ENCODE assay signal across 18 cellular contexts in the genomic region with DNA sequence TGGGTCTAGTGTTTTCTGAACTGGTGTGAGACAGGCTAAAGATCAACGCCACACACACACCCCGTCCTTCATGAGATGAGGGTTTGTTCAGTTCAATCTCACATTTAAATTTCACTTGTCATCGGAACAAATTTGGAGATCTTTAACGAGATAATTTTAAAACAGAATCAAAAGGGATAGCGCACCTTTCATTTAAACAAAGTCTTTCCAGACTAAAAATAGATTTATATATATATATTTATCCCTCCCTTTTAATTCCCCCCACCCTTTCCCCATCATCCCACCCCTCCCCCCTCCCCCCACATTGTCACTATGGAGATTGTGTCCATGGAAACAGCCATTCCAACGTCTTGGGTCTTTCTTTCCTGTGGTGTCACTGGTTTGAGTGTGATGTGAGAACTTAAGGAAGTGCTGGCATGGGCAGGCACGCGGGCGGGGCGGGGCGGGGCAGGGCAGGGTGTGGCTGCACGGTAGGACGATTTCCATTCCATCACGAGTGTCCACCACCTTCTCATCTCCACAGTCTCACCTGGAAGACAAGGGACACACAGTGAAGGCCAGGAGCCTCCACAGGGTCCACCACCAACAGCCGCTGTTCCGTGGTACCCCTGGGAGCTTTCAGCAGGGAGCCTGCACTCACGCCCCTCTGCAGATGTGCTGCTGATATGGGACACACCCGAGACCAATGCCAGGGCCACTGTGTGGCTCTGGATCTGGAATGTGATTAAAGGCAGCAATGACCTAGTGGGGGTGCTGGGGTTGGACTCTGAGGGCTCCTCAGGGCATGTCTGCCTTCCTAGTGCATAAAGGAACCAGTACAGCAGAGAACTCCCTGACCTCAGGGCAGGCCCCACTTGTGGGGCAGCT. TPM values are rescaled to one million over a fixed set of nuclear protein-coding genes. Genes with fewer than 3 reads are reported as not detected.
DNase-seq lines count a peak whose midpoint lies in the region; ATAC-seq and TF ChIP-seq lines count a peak whose summit lies in the region.
"Had no signal": no experiment of that assay in that cellular context is flagged by ENCODE, and none has a peak within 500 bp of the region (broad histone marks: within the 10 kb centered on the region; RNA-seq: fewer than 3 reads in every experiment).

No MANE protein-coding gene starts in this region.

- peaks cover 31% of the 10 kb centered on the region for H3K36me3 Mint-ChIP-seq in MCF 10A (ENCODE audit: insufficient read depth, unreplicated experiment)
- H3K36me3 Mint-ChIP-seq in activated CD8-positive, alpha-beta T cell treated with anti-CD3 and anti-CD28 coated beads, Interleukin-2, amount 10 ng/mL, durations not matched to agents 7 days and 5 days (ENCODE audit: low read depth), result peaks cover 17% of the 10 kb centered on the region

- H3K9me3 ChIP-seq in breast epithelium (no peaks in the 10 kb centered on the region), vagina (no peaks in the 10 kb centered on the region)
- no peaks in the 10 kb centered on the region for H3K9me3 ChIP-seq in effector memory CD4-positive, alpha-beta T cell (ENCODE audit: control insufficient read depth, low read length)
- H3K9me3 ChIP-seq: gastroesophageal sphincter had no signal

- ATAC-seq in activated CD8-positive, alpha-beta T cell treated with anti-CD3 and anti-CD28 coated beads, Interleukin-2, amount 10 ng/mL, durations not matched to agents 7 days and 5 days, result no peak
- ATAC-seq in left colon (peak; percentile 85), HG03439 (IDR thresholded peaks at IDR 0.05; ENCODE audit: unreplicated experiment) (no peak), GM18873 (IDR thresholded peaks at IDR 0.05; ENCODE audit: low FRiP score, unreplicated experiment) (no peak)
- ATAC-seq: activated naive CD8-positive, alpha-beta T cell treated with anti-CD3 and anti-CD28 coated beads, Interleukin-2, amount 50 U/mL, for 24 hours; gastroesophageal sphincter; WTC11 had no signal

- H3K27ac Mint-ChIP-seq in MCF 10A (ENCODE audit: low read depth, unreplicated experiment), result no peak overlapping the region
- H3K27ac Mint-ChIP-seq in activated CD8-positive, alpha-beta T cell treated with anti-CD3 and anti-CD28 coated beads, Interleukin-2, amount 10 ng/mL, durations not matched to agents 7 days and 5 days, result peak overlapping the region; percentile 39
- H3K27ac Mint-ChIP-seq: activated naive CD8-positive, alpha-beta T cell treated with anti-CD3 and anti-CD28 coated beads, Interleukin-2, amount 50 U/mL, for 24 hours; CD4-positive, CD25-positive, alpha-beta regulatory T cell; dendritic cell treated with granulocyte-macrophage colony-stimulating factor and Interleukin-4, amounts not matched to agents 40 ng/mL and 50 ng/mL, for 4 days; WTC11 had no signal

- CTCF ChIA-PET in MCF 10A (lab: Yijun Ruan, JAX), result no interaction called here
- CTCF ChIA-PET in activated CD8-positive, alpha-beta T cell treated with anti-CD3 and anti-CD28 coated beads, Interleukin-2, amount 10 ng/mL, durations not matched to agents 7 days and 5 days (lab: Charles Lee), result no interaction called here

- POLR2A ChIA-PET in MCF 10A (lab: Yijun Ruan, JAX), result no interaction called here
- POLR2A ChIA-PET in activated CD8-positive, alpha-beta T cell treated with anti-CD3 and anti-CD28 coated beads, Interleukin-2, amount 10 ng/mL, durations not matched to agents 7 days and 5 days (lab: Charles Lee), result no interaction called here

- H3K4me3 ChIP-seq in breast epithelium (no peak overlapping the region), vagina (no peak overlapping the region)
- no peak overlapping the region for H3K4me3 ChIP-seq in effector memory CD4-positive, alpha-beta T cell (ENCODE audit: insufficient read depth, low read depth, low read length, poor library complexity, severe bottlenecking)
- H3K4me3 ChIP-seq: gastroesophageal sphincter had no signal

- DNase-seq in MCF 10A (ENCODE audit: unreplicated experiment) (peak; percentile 14), breast epithelium (ENCODE audit: low spot score in 2 of 2) (no peak), left colon (peak in 1 of 2 donors; percentile 49), vagina (ENCODE audit: extremely low spot score in 2 of 2) (no peak)
- no peak for DNase-seq in activated CD8-positive, alpha-beta T cell treated with anti-CD3 and anti-CD28 coated beads, Interleukin-2, amount 10 ng/mL, durations not matched to agents 7 days and 5 days
- DNase-seq in effector memory CD4-positive, alpha-beta T cell, result no peak
- DNase-seq: activated naive CD8-positive, alpha-beta T cell treated with anti-CD3 and anti-CD28 coated beads, Interleukin-2, amount 50 U/mL, for 24 hours; brain microvascular endothelial cell; CD4-positive, CD25-positive, alpha-beta regulatory T cell; NCI-H1417 treated with DMSO at 0.1 percent for 48 hours; NCI-H2171; OCI-M1; substantia nigra had no signal

- H3K27me3 ChIP-seq in breast epithelium (no peaks in the 10 kb centered on the region), vagina (no peaks in the 10 kb centered on the region)
- no peaks in the 10 kb centered on the region for H3K27me3 ChIP-seq in effector memory CD4-positive, alpha-beta T cell (replicated peaks; ENCODE audit: control insufficient read depth, insufficient read depth, low read length, poor library complexity, severe bottlenecking)
- H3K27me3 ChIP-seq: brain microvascular endothelial cell, gastroesophageal sphincter had no signal

- TF ChIP-seq CTCF in MCF 10A (IDR thresholded peaks at IDR 0.05; ENCODE audit: unreplicated experiment), result no peak
- no peak for TF ChIP-seq CTCF in breast epithelium (IDR thresholded peaks at IDR 0.05)
- TF ChIP-seq CTCF in vagina (IDR thresholded peaks at IDR 0.05), result no peak

- BruUV-seq in MCF 10A (replicated peaks; lab: Mats Ljungman, UMichigan), result no TSS peak

- H3K9me3 Mint-ChIP-seq in MCF 10A (ENCODE audit: unreplicated experiment), result no peaks in the 10 kb centered on the region
- H3K9me3 Mint-ChIP-seq in activated CD8-positive, alpha-beta T cell treated with anti-CD3 and anti-CD28 coated beads, Interleukin-2, amount 10 ng/mL, durations not matched to agents 7 days and 5 days (ENCODE audit: insufficient read depth), result no peaks in the 10 kb centered on the region
- H3K9me3 Mint-ChIP-seq: activated naive CD8-positive, alpha-beta T cell treated with anti-CD3 and anti-CD28 coated beads, Interleukin-2, amount 50 U/mL, for 24 hours; CD4-positive, CD25-positive, alpha-beta regulatory T cell; dendritic cell treated with granulocyte-macrophage colony-stimulating factor and Interleukin-4, amounts not matched to agents 40 ng/mL and 50 ng/mL, for 4 days; WTC11 had no signal

- H3K4me3 Mint-ChIP-seq in MCF 10A (ENCODE audit: unreplicated experiment), result no peak overlapping the region
- no peak overlapping the region for H3K4me3 Mint-ChIP-seq in activated CD8-positive, alpha-beta T cell treated with anti-CD3 and anti-CD28 coated beads, Interleukin-2, amount 10 ng/mL, durations not matched to agents 7 days and 5 days
- H3K4me3 Mint-ChIP-seq: activated naive CD8-positive, alpha-beta T cell treated with anti-CD3 and anti-CD28 coated beads, Interleukin-2, amount 50 U/mL, for 24 hours; CD4-positive, CD25-positive, alpha-beta regulatory T cell; dendritic cell treated with granulocyte-macrophage colony-stimulating factor and Interleukin-4, amounts not matched to agents 40 ng/mL and 50 ng/mL, for 4 days; WTC11 had no signal

- H3K4me1 ChIP-seq in breast epithelium (no peaks in the 10 kb centered on the region), vagina (peaks cover 11% of the 10 kb centered on the region)
- H3K4me1 ChIP-seq in effector memory CD4-positive, alpha-beta T cell (ENCODE audit: control insufficient read depth, insufficient read depth, low read length, poor library complexity, severe bottlenecking), result no peaks in the 10 kb centered on the region
- H3K4me1 ChIP-seq: gastroesophageal sphincter had no signal

- no peaks in the 10 kb centered on the region for H3K27me3 Mint-ChIP-seq in MCF 10A (ENCODE audit: insufficient read depth, unreplicated experiment)
- H3K27me3 Mint-ChIP-seq in activated CD8-positive, alpha-beta T cell treated with anti-CD3 and anti-CD28 coated beads, Interleukin-2, amount 10 ng/mL, durations not matched to agents 7 days and 5 days (ENCODE audit: low read depth), result no peaks in the 10 kb centered on the region
- H3K27me3 Mint-ChIP-seq: activated naive CD8-positive, alpha-beta T cell treated with anti-CD3 and anti-CD28 coated beads, Interleukin-2, amount 50 U/mL, for 24 hours; CD4-positive, CD25-positive, alpha-beta regulatory T cell; dendritic cell treated with granulocyte-macrophage colony-stimulating factor and Interleukin-4, amounts not matched to agents 40 ng/mL and 50 ng/mL, for 4 days had no signal

- TF ChIP-seq POLR2A in breast epithelium (IDR thresholded peaks at IDR 0.05), result no peak
- no peak for TF ChIP-seq POLR2A in vagina (IDR thresholded peaks at IDR 0.05)

- H3K4me1 Mint-ChIP-seq in MCF 10A (ENCODE audit: insufficient read depth, unreplicated experiment), result peaks cover 12% of the 10 kb centered on the region
- H3K4me1 Mint-ChIP-seq in activated CD8-positive, alpha-beta T cell treated with anti-CD3 and anti-CD28 coated beads, Interleukin-2, amount 10 ng/mL, durations not matched to agents 7 days and 5 days (ENCODE audit: low read depth), result peaks cover 2% of the 10 kb centered on the region
- H3K4me1 Mint-ChIP-seq: activated naive CD8-positive, alpha-beta T cell treated with anti-CD3 and anti-CD28 coated beads, Interleukin-2, amount 50 U/mL, for 24 hours; WTC11 had no signal

- intact Hi-C loops in MCF 10A (cut with micrococcal nuclease), result no loop called here
- intact Hi-C loops in breast epithelium (cut with DNase I; ENCODE audit: low total_unique reads), result loop anchor here (10.0 kb wide), 1 partner anchor 274 kb away; the partner anchor contains the start of gene NFAM1
- intact Hi-C loops in left colon (cut with DNase I, micrococcal nuclease), result loop anchor here in 1 of 2 donors (5.0 kb wide), 1 partner anchor 151 kb away; no protein-coding TSS in a partner anchor
- intact Hi-C loops in vagina (cut with DNase I), result no loop called here

- H3K36me3 ChIP-seq in breast epithelium (no peaks in the 10 kb centered on the region), vagina (no peaks in the 10 kb centered on the region)
- H3K36me3 ChIP-seq in effector memory CD4-positive, alpha-beta T cell (ENCODE audit: control insufficient read depth, insufficient read depth, low read length), result peaks cover 31% of the 10 kb centered on the region
- H3K36me3 ChIP-seq: brain microvascular endothelial cell had no signal

- H3K27ac ChIP-seq in breast epithelium, result no peak overlapping the region
- peak overlapping the region; percentile 54 for H3K27ac ChIP-seq in vagina
- no peak overlapping the region for H3K27ac ChIP-seq in effector memory CD4-positive, alpha-beta T cell (ENCODE audit: insufficient read depth, low read length, poor library complexity, severe bottlenecking)
- H3K27ac ChIP-seq: brain microvascular endothelial cell, gastroesophageal sphincter had no signal

RNA-seq across cellular contexts. Expression of gene CYP2D6, which starts 30.5 kb away (rescaled TPM):
- total RNA-seq in MCF 10A (2022) (2.0 and 3.5 TPM in 2 replicates), breast epithelium (1 to 10 TPM in 1 of 3 donors, under 1 TPM in 2; 0.16 to 2.0 (median 0.73) TPM), left colon (1 to 10 TPM; 2.0 to 3.9 TPM), vagina (1.7 TPM)
- 1 to 10 TPM; 2.9 to 3.6 TPM for total RNA-seq in activated CD8-positive, alpha-beta T cell treated with anti-CD3 and anti-CD28 coated beads, Interleukin-2, amount 10 ng/mL, durations not matched to agents 7 days and 5 days
